Comparison of ENCODE assay signal across 5 cellular contexts in the genomic region with DNA sequence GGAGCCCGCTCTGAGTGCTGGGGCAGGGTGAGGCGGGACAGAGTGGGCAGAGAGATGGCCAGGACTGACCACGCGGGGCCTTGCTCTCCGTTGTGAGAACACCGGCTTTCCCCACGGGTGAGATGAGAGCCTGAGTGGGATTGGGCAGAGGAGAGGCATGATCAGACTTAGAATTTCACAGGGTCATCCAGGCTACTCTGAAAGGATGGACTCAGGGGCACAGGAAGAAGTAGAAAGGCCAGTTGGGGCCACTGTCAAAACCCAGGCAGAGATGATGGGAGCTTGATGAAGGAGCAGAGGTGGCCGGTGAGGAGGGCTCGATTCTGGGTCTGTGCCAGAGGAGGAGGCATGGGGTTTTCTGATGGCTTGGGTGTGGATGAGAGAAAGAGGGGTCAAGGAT.
"Had no signal": no experiment of that assay in that cellular context is flagged by ENCODE, and none has a peak within 500 bp of the region (broad histone marks: within the 10 kb centered on the region; RNA-seq: fewer than 3 reads in every experiment).

No MANE protein-coding gene starts in this region.

- ATAC-seq: HepG2, K562 had no signal

- H3K36me3 Mint-ChIP-seq: IgD-negative memory B cell had no signal

- H3K9me3 Mint-ChIP-seq: IgD-negative memory B cell had no signal

- DNase-seq: IMR-90 had no signal

- H3K27ac ChIP-seq: HL-60 had no signal

- H3K4me3 ChIP-seq: K562 had no signal

- H3K27ac Mint-ChIP-seq: IgD-negative memory B cell had no signal
